In the genomic region with DNA sequence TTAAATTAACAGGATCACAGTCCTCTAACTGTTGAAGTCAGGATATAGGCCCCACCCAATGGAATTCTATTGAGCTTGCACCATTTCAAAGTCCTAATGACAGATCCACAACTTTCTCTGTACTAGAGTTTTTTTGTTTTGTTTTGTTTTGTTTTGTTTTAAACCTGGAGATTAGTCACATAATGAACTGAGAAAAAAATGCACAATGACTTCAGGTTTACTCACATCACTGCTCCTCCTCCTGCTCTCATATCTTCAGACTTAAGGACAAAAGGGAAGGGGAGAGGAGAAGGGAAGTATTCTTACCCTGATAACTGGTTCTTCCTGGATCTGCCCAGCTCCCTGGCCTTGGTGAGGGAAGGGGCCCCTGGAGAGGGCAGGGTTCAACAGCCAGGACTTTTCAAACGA, we compare ENCODE assay signal across 12 cellular contexts.
A peak's percentile ranks its signal among the peaks of the same experiment; 100 is the strongest.
DNase-seq lines count a peak whose midpoint lies in the region; ATAC-seq, FAIRE-seq and TF ChIP-seq lines count a peak whose summit lies in the region.
"Had no signal": no experiment of that assay in that cellular context is flagged by ENCODE, and none has a peak within 500 bp of the region (broad histone marks: within the 10 kb centered on the region; RNA-seq: fewer than 3 reads in every experiment).

No MANE protein-coding gene starts in this region.

- ATAC-seq in mucosa of descending colon = no peak
- ATAC-seq: activated naive CD4-positive, alpha-beta T cell treated with anti-CD3 and anti-CD28 coated beads, Interleukin-2, amount 50 U/mL, for 72 hours had no signal

- peaks cover 11% of the 10 kb centered on the region for H3K4me1 Mint-ChIP-seq in astrocyte (ENCODE audit: low read depth, unreplicated experiment)

- H3K4me3 ChIP-seq in astrocyte (ENCODE audit: insufficient read depth, low read depth, low read length) = no peak overlapping the region
- H3K4me3 ChIP-seq in stomach smooth muscle (ENCODE audit: low read length in 2 of 2) = no peak overlapping the region
- no peak overlapping the region for H3K4me3 ChIP-seq in mucosa of descending colon

- H3K27ac ChIP-seq in astrocyte (ENCODE audit: low read depth, low read length) = peak overlapping the region; percentile 86
- H3K27ac ChIP-seq in stomach smooth muscle (ENCODE audit: low read length) = peak overlapping the region; percentile 62
- no peak overlapping the region for H3K27ac ChIP-seq in substantia nigra (ENCODE audit: low read depth, low read length, poor library complexity, severe bottlenecking)

- no peaks in the 10 kb centered on the region for H3K79me2 ChIP-seq in astrocyte (ENCODE audit: insufficient read depth, low read length)

- H3K27me3 ChIP-seq in astrocyte (ENCODE audit: insufficient read depth, low read length) (no peaks in the 10 kb centered on the region), stomach smooth muscle (ENCODE audit: control insufficient read depth in 1 of 2, insufficient read depth in 2 of 2, low read length in 2 of 2) (no peaks in the 10 kb centered on the region)

- intact Hi-C loops in mucosa of descending colon (cut with DNase I, micrococcal nuclease) = no loop called here

- H3K4me2 ChIP-seq in astrocyte (ENCODE audit: low read length) = peak overlapping the region; percentile 72

- peak; percentile 60 for DNase-seq in HCEC 1CT
- DNase-seq in astrocyte (ENCODE audit: low read depth) = peak; percentile 78
- peak; percentile 11 for DNase-seq in glomerular visceral epithelial cell (ENCODE audit: extremely low spot score)
- no peak for DNase-seq in hypothalamus (lab: John Stamatoyannopoulos, UW)
- DNase-seq in mucosa of descending colon = no peak
- DNase-seq in substantia nigra (lab: John Stamatoyannopoulos, UW) = no peak
- DNase-seq: Karpas-422, NCI-H187 treated with DMSO at 0.1 percent for 48 hours, NCI-H774, SHP77 treated with DMSO at 0.1 percent for 48 hours had no signal

- H3K9me3 ChIP-seq in astrocyte (ENCODE audit: insufficient read depth, low read depth, low read length) = no peaks in the 10 kb centered on the region
- no peaks in the 10 kb centered on the region for H3K9me3 ChIP-seq in stomach smooth muscle (ENCODE audit: control insufficient read depth in 2 of 2, low read length in 2 of 2)
- H3K9me3 ChIP-seq in mucosa of descending colon = no peaks in the 10 kb centered on the region

- H3K36me3 Mint-ChIP-seq in astrocyte (ENCODE audit: low read depth, unreplicated experiment) = no peaks in the 10 kb centered on the region
- H3K36me3 Mint-ChIP-seq: activated naive CD4-positive, alpha-beta T cell treated with anti-CD3 and anti-CD28 coated beads, Interleukin-2, amount 50 U/mL, for 72 hours had no signal

- H3K9me3 Mint-ChIP-seq in astrocyte (ENCODE audit: unreplicated experiment) = peaks cover 3% of the 10 kb centered on the region

- no peaks in the 10 kb centered on the region for H3K27me3 Mint-ChIP-seq in astrocyte (ENCODE audit: low read depth, unreplicated experiment)

- H3K4me3 Mint-ChIP-seq in astrocyte (ENCODE audit: unreplicated experiment) = no peak overlapping the region

- H3K9ac ChIP-seq in astrocyte (ENCODE audit: low read length) (peak overlapping the region; percentile 66), stomach smooth muscle (ENCODE audit: low read length in 2 of 2) (no peak overlapping the region)

- FAIRE-seq in astrocyte (lab: Jason Lieb, UNC) = no peak

- peak overlapping the region; percentile 53 for H2AFZ ChIP-seq in astrocyte (ENCODE audit: low read depth, low read length)

- H3K36me3 ChIP-seq in astrocyte (ENCODE audit: insufficient read depth, low read length) = no peaks in the 10 kb centered on the region
- no peaks in the 10 kb centered on the region for H3K36me3 ChIP-seq in stomach smooth muscle (ENCODE audit: control insufficient read depth in 2 of 2, insufficient read depth in 2 of 2, low read length in 2 of 2)
- H3K36me3 ChIP-seq in mucosa of descending colon (ENCODE audit: low read depth) = no peaks in the 10 kb centered on the region

- no peaks in the 10 kb centered on the region for H4K20me1 ChIP-seq in astrocyte (ENCODE audit: insufficient read depth, low read length)

- TF ChIP-seq CTCF in astrocyte (IDR thresholded peaks at IDR 0.05; ENCODE audit: insufficient read depth, low read depth, low read length) (no peak), mucosa of descending colon (IDR thresholded peaks at IDR 0.05) (no peak)

- H3K4me1 ChIP-seq in astrocyte (ENCODE audit: insufficient read depth, low read length) = peaks cover 18% of the 10 kb centered on the region
- H3K4me1 ChIP-seq in stomach smooth muscle (ENCODE audit: control insufficient read depth, insufficient read depth, low read length) = peaks cover 15% of the 10 kb centered on the region
- H3K4me1 ChIP-seq in mucosa of descending colon (ENCODE audit: low read depth) = no peaks in the 10 kb centered on the region

- peak overlapping the region; percentile 14 for H3K27ac Mint-ChIP-seq in astrocyte (ENCODE audit: unreplicated experiment)
- H3K27ac Mint-ChIP-seq: activated naive CD4-positive, alpha-beta T cell treated with anti-CD3 and anti-CD28 coated beads, Interleukin-2, amount 50 U/mL, for 72 hours had no signal

Comparison
In these comparisons a context has a peak if more than half of its experiments do, and no peak if none do; other contexts are left out.
1. DNase-seq: peak in HCEC 1CT (single experiment), astrocyte (single experiment) and glomerular visceral epithelial cell (single experiment); none in hypothalamus (0 of 51), mucosa of descending colon (0 of 3) and substantia nigra (0 of 49).